Comparison of ENCODE assay signal across 2 cellular contexts in the genomic region with DNA sequence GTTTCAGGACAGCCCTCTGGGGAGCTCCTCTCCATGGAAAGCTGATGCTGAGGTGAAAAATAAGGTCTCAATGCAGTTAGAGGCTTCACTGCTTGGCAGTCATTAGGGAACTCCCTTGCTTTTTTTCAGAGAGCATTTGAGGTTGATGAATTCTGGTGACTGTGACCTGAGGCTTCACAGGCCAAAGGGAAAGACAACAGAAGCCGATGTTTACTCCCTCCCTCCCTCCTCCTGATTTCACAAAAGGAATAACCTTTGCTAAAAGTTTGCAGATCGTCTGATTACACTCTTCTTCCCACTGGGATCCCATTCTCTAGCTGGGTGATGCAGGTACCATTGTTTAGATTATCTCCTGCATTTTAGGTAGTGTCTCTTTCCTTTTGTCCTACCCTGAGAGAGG.
TF ChIP-seq lines count a peak whose summit lies in the region.

No MANE protein-coding gene starts in this region.

TF ChIP-seq in liver, 16 proteins besides CTCF, POLR2A, EP300 and RAD21 (continued from another document):
- TF ChIP-seq, protein P1, sequence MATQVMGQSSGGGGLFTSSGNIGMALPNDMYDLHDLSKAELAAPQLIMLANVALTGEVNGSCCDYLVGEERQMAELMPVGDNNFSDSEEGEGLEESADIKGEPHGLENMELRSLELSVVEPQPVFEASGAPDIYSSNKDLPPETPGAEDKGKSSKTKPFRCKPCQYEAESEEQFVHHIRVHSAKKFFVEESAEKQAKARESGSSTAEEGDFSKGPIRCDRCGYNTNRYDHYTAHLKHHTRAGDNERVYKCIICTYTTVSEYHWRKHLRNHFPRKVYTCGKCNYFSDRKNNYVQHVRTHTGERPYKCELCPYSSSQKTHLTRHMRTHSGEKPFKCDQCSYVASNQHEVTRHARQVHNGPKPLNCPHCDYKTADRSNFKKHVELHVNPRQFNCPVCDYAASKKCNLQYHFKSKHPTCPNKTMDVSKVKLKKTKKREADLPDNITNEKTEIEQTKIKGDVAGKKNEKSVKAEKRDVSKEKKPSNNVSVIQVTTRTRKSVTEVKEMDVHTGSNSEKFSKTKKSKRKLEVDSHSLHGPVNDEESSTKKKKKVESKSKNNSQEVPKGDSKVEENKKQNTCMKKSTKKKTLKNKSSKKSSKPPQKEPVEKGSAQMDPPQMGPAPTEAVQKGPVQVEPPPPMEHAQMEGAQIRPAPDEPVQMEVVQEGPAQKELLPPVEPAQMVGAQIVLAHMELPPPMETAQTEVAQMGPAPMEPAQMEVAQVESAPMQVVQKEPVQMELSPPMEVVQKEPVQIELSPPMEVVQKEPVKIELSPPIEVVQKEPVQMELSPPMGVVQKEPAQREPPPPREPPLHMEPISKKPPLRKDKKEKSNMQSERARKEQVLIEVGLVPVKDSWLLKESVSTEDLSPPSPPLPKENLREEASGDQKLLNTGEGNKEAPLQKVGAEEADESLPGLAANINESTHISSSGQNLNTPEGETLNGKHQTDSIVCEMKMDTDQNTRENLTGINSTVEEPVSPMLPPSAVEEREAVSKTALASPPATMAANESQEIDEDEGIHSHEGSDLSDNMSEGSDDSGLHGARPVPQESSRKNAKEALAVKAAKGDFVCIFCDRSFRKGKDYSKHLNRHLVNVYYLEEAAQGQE (IDR thresholded peaks at IDR 0.05), result no peak
- no peak for TF ChIP-seq NR2F2 (IDR thresholded peaks at IDR 0.05)
- TF ChIP-seq, protein P2, sequence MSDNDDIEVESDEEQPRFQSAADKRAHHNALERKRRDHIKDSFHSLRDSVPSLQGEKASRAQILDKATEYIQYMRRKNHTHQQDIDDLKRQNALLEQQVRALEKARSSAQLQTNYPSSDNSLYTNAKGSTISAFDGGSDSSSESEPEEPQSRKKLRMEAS (IDR thresholded peaks at IDR 0.05), result no peak
- TF ChIP-seq HNF4G (IDR thresholded peaks at IDR 0.05), result no peak
- peak in 1 of 2 donors; percentile 52 for TF ChIP-seq HNF4A (conservative IDR thresholded peaks at IDR 0.05)
- TF ChIP-seq JUND (IDR thresholded peaks at IDR 0.05), result no peak
- peak; percentile 74 to 85 for TF ChIP-seq RXRA (IDR thresholded peaks at IDR 0.05)
- TF ChIP-seq SP1 (IDR thresholded peaks at IDR 0.05), result no peak
- TF ChIP-seq FOXA2 (IDR thresholded peaks at IDR 0.05), result peak; percentile 48
- TF ChIP-seq, protein P3, sequence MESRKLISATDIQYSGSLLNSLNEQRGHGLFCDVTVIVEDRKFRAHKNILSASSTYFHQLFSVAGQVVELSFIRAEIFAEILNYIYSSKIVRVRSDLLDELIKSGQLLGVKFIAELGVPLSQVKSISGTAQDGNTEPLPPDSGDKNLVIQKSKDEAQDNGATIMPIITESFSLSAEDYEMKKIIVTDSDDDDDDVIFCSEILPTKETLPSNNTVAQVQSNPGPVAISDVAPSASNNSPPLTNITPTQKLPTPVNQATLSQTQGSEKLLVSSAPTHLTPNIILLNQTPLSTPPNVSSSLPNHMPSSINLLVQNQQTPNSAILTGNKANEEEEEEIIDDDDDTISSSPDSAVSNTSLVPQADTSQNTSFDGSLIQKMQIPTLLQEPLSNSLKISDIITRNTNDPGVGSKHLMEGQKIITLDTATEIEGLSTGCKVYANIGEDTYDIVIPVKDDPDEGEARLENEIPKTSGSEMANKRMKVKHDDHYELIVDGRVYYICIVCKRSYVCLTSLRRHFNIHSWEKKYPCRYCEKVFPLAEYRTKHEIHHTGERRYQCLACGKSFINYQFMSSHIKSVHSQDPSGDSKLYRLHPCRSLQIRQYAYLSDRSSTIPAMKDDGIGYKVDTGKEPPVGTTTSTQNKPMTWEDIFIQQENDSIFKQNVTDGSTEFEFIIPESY (IDR thresholded peaks at IDR 0.05), result no peak
- TF ChIP-seq GABPA (IDR thresholded peaks at IDR 0.05 in 1 of 2, conservative IDR thresholded peaks at IDR 0.05 in 1 of 2), result no peak
- no peak for TF ChIP-seq YY1 (IDR thresholded peaks at IDR 0.05)

TF ChIP-seq in HepG2, 621 proteins besides CTCF, POLR2A, EP300 and RAD21 (continued from another document):
- TF ChIP-seq ZNF260 (CRISPR knock-in tag; IDR thresholded peaks at IDR 0.05; ENCODE audit: borderline replicate concordance, low read depth), result no peak
TF ChIP-seq in HepG2: peak in this region for 0.
